ENCODE assay signal across 12 cellular contexts in genomic region chr2:191304939-191305875, GRCh38.
DNase-seq lines count a peak whose midpoint lies in the region; FAIRE-seq and TF ChIP-seq lines count a peak whose summit lies in the region.
"Had no signal": no experiment of that assay in that cellular context is flagged by ENCODE, and none has a peak within 500 bp of the region (broad histone marks: within the 10 kb centered on the region; RNA-seq: fewer than 3 reads in every experiment).

No MANE protein-coding gene starts in this region.

- H3K27me3 Mint-ChIP-seq in chondrocyte (ENCODE audit: low read depth) = no peaks in the 10 kb centered on the region

- DNase-seq in HFF-Myc (ENCODE audit: extremely low read depth, low read depth) = peak; percentile 73
- DNase-seq in chondrocyte (ENCODE audit: low spot score) = no peak
- peak; percentile 24 for DNase-seq in left kidney (ENCODE audit: low read depth, low spot score)
- peak; percentile 33 for DNase-seq in small intestine
- DNase-seq in NCI-H1436 treated with DMSO at 0.1 percent for 48 hours (lab: John Stamatoyannopoulos, UW) = no peak
- DNase-seq in GM19239 (ENCODE audit: insufficient read length, low spot score) = no peak
- DNase-seq in epidermal melanocyte (ENCODE audit: insufficient read length, low spot score) = no peak
- DNase-seq in HK-2 (ENCODE audit: unreplicated experiment) = no peak
- DNase-seq: activated effector memory CD4-positive, alpha-beta T cell treated with Interleukin-2 at 50 U/mL for 16 hours; NCI-H2081 treated with DMSO at 0.1 percent for 48 hours; stimulated activated CD4-positive, alpha-beta T cell treated with anti-CD3 and anti-CD28 coated beads, Interleukin-1b, Interleukin-23, amount 100 ng/mL, for 48 hours; T-helper 17 cell had no signal

- FAIRE-seq in small intestine (lab: Jason Lieb, UNC) (no peak), GM19239 (lab: Jason Lieb, UNC) (no peak)

- H3K9me3 ChIP-seq in small intestine (ENCODE audit: control insufficient read depth, low read depth) = no peaks in the 10 kb centered on the region

- H3K27ac Mint-ChIP-seq in chondrocyte (ENCODE audit: unreplicated experiment) = peak overlapping the region; percentile 73
- H3K27ac Mint-ChIP-seq: T-helper 17 cell had no signal

- H3K4me1 Mint-ChIP-seq in chondrocyte (ENCODE audit: low read depth) = peaks cover 27% of the 10 kb centered on the region

- H3K4me3 ChIP-seq in HFF-Myc (replicated peaks; ENCODE audit: low read depth, low read length) = no peak overlapping the region
- H3K4me3 ChIP-seq in small intestine (ENCODE audit: low read depth in 1 of 2, low read length in 2 of 2) = no peak overlapping the region

- H3K4me3 Mint-ChIP-seq in chondrocyte (ENCODE audit: unreplicated experiment) = no peak overlapping the region
- H3K4me3 Mint-ChIP-seq: T-helper 17 cell had no signal

- H3K36me3 ChIP-seq in small intestine (ENCODE audit: control insufficient read depth in 2 of 2, insufficient read depth in 2 of 2, low read length in 2 of 2) = no peaks in the 10 kb centered on the region

- peak overlapping the region in 1 of 2 donors; percentile 63 for H3K27ac ChIP-seq in small intestine (ENCODE audit: low read depth in 1 of 2, low read length in 1 of 2)

- TF ChIP-seq CTCF in HFF-Myc (IDR thresholded peaks at IDR 0.05; ENCODE audit: low read depth, low read length, missing control alignments) (no peak), chondrocyte (IDR thresholded peaks at IDR 0.05) (no peak)

- H3K36me3 Mint-ChIP-seq in chondrocyte (ENCODE audit: low read depth) = peaks cover 3% of the 10 kb centered on the region

- H3K4me1 ChIP-seq in small intestine (ENCODE audit: control insufficient read depth in 2 of 2, insufficient read depth in 1 of 2, low read depth in 1 of 2, low read length in 1 of 2) = peaks cover 0 to 14% of the 10 kb centered on the region in 2 donors

- no peaks in the 10 kb centered on the region for H3K27me3 ChIP-seq in small intestine (ENCODE audit: control insufficient read depth in 2 of 2, insufficient read depth in 2 of 2, low read length in 2 of 2)

- WGBS in small intestine, 3 donors = 50 to 62% (median 53%) methylated on average over 8 of the region's 8 CpGs

- no peaks in the 10 kb centered on the region for H3K9me3 Mint-ChIP-seq in chondrocyte (ENCODE audit: low read depth)

Comparison
In these comparisons a context has a peak if more than half of its experiments do, and no peak if none do; other contexts are left out.
1. DNase-seq: peak in HFF-Myc (single experiment), left kidney (single experiment) and small intestine (single experiment); none in chondrocyte (single experiment), NCI-H1436 treated with DMSO at 0.1 percent for 48 hours (single experiment), GM19239 (single experiment), epidermal melanocyte (single experiment) and HK-2 (single experiment).